In genomic region chr15:89828324-89829145, GRCh38 we compare ENCODE assay signal across 9 cellular contexts. TPM values are rescaled to one million over a fixed set of nuclear protein-coding genes. Genes with fewer than 3 reads are reported as not detected.
DNase-seq lines count a peak whose midpoint lies in the region; ATAC-seq and TF ChIP-seq lines count a peak whose summit lies in the region.
"Had no signal": no experiment of that assay in that cellular context is flagged by ENCODE, and none has a peak within 500 bp of the region (broad histone marks: within the 10 kb centered on the region; RNA-seq: fewer than 3 reads in every experiment).

No MANE protein-coding gene starts in this region.

- 27 to 41% methylated on average over 16 of the region's 16 CpGs for WGBS in heart right ventricle, 2 donors

- H3K4me1 ChIP-seq in heart right ventricle, result peaks cover 7 to 59% (median 17%) of the 10 kb centered on the region in 9 donors

- peak overlapping the region in 7 of 10 donors; percentile 11 to 72 (median 41) for H3K27ac ChIP-seq in heart right ventricle

- intact Hi-C loops in heart right ventricle (cut with DNase I), result loop anchor here in 1 of 10 donors (2.0 to 5.0 kb wide), 2 partner anchors 34 to 66 kb away; no protein-coding TSS in a partner anchor
- intact Hi-C loops in posterior vena cava (cut with DNase I), result no loop called here

- H3K27me3 ChIP-seq in heart right ventricle, result no peaks in the 10 kb centered on the region

- H3K4me3 ChIP-seq in heart right ventricle, result peak overlapping the region in 1 of 10 donors; percentile 18

- peaks cover 14% of the 10 kb centered on the region for H3K4me1 Mint-ChIP-seq in WTC11

- H3K9me3 ChIP-seq in heart right ventricle, result no peaks in the 10 kb centered on the region

- peak; percentile 65 for DNase-seq in Daoy (ENCODE audit: low read depth)
- DNase-seq in WTC11 (ENCODE audit: low spot score), result no peak
- DNase-seq in heart right ventricle, result peak; percentile 51 to 73
- DNase-seq in posterior vena cava (ENCODE audit: low spot score), result peak; percentile 91
- DNase-seq in activated T-cell treated with anti-CD3 and anti-CD28 coated beads for 4 hours, result no peak
- no peak for DNase-seq in NCI-H1105 (lab: John Stamatoyannopoulos, UW)

- peak; percentile 36 for ATAC-seq in WTC11
- peak; percentile 74 to 82 (median 78) for ATAC-seq in heart right ventricle
- ATAC-seq in GM21367 (IDR thresholded peaks at IDR 0.05; ENCODE audit: unreplicated experiment), result no peak
- ATAC-seq in HG03175 (IDR thresholded peaks at IDR 0.05; ENCODE audit: unreplicated experiment), result no peak

- H3K36me3 Mint-ChIP-seq in WTC11, result peaks cover 2% of the 10 kb centered on the region; the same call in 1 of the 2 replicates

- no peak overlapping the region for H3K27ac Mint-ChIP-seq in WTC11
- H3K27ac Mint-ChIP-seq: T-helper 1 cell treated with Interleukin-12 subunit alpha and Interleukin-12 subunit beta and Interleukin-4 antibody, amounts not matched to agents 30 μg/mL and 1 μg/mL, for 36 hours had no signal

- no peaks in the 10 kb centered on the region for H3K27me3 Mint-ChIP-seq in WTC11 (ENCODE audit: low read depth)

- peaks cover 0 to 23% (median 1%) of the 10 kb centered on the region in 9 donors for H3K36me3 ChIP-seq in heart right ventricle

- CTCF ChIA-PET in WTC11 (lab: Charles Lee), result interaction anchor here (0.5 to 4.1 kb wide), 5 partner anchors 45 to 415 kb away, joined by 3 to 26 read pairs (median 5); partner anchors contain the start of gene MESP2

- POLR2A ChIA-PET in WTC11 (lab: Charles Lee), result no interaction called here

- H3K9me3 Mint-ChIP-seq in WTC11, result no peaks in the 10 kb centered on the region
- H3K9me3 Mint-ChIP-seq: T-helper 1 cell treated with Interleukin-12 subunit alpha and Interleukin-12 subunit beta and Interleukin-4 antibody, amounts not matched to agents 30 μg/mL and 1 μg/mL, for 36 hours had no signal

- no peak overlapping the region for H3K4me3 Mint-ChIP-seq in WTC11
- H3K4me3 Mint-ChIP-seq: T-helper 1 cell treated with Interleukin-12 subunit alpha and Interleukin-12 subunit beta and Interleukin-4 antibody, amounts not matched to agents 30 μg/mL and 1 μg/mL, for 36 hours had no signal

- no peak for TF ChIP-seq CTCF in WTC11 (IDR thresholded peaks at IDR 0.05)
- peak in 2 of 9 donors; percentile 14 to 20 for TF ChIP-seq CTCF in heart right ventricle (IDR thresholded peaks at IDR 0.05)

TF ChIP-seq in WTC11, 78 proteins besides CTCF, POLR2A, EP300 and RAD21:
- no peak for TF ChIP-seq USF1 (CRISPR knock-in tag; IDR thresholded peaks at IDR 0.05)
- no peak for TF ChIP-seq NR2C2 (CRISPR knock-in tag; IDR thresholded peaks at IDR 0.05)
- 0 out of 2 replicates have a peak, but pooled peaks have one; percentile 14 for TF ChIP-seq FOXP1 (CRISPR knock-in tag; IDR thresholded peaks at IDR 0.05; ENCODE audit: borderline replicate concordance)
- no peak for TF ChIP-seq CREM (CRISPR knock-in tag; IDR thresholded peaks at IDR 0.05)

RNA-seq across cellular contexts. Expression of gene ANPEP, which starts 13.9 kb away (rescaled TPM):
- total RNA-seq in Daoy (2014; rRNA removed; shearing (Covaris generic)), result 24.3 and 31.5 TPM in 2 replicates
- total RNA-seq in WTC11 (2021) (3.5 to 5.8 TPM (median 4.0 TPM) in 3 replicates), heart right ventricle (10 to 100 TPM in 1 of 10 donors, 1 to 10 TPM in 8, under 1 TPM in 1; 0.77 to 17.8 (median 2.4) TPM), posterior vena cava (10 to 100 TPM; 22.2 to 73.8 TPM)
- 1 to 10 TPM; 6.1 to 9.9 TPM for polyA plus RNA-seq in heart right ventricle

RNA-seq across cellular contexts. Expression of gene MESP2, which starts 52.4 kb away (rescaled TPM):
- 0.29 and 0.54 TPM in 2 replicates for total RNA-seq in Daoy (2014; rRNA removed; shearing (Covaris generic))
- 0.66 to 1.0 TPM (median 0.68 TPM) in 3 replicates for total RNA-seq in WTC11 (2021)
- total RNA-seq in heart right ventricle, result under 1 TPM in 5 of 10 donors, not detected in 5; 0.21 to 0.52 (median 0.32) TPM
- polyA plus RNA-seq in heart right ventricle, result under 1 TPM; 0.04 to 0.73 TPM
- total RNA-seq in posterior vena cava, result under 1 TPM; 0.32 to 0.38 TPM

Comparison
In these comparisons a context has a peak if more than half of its experiments do, and no peak if none do; other contexts are left out.
1. DNase-seq: peak in Daoy (single experiment), heart right ventricle (2 of 2) and posterior vena cava (single experiment); none in WTC11 (single experiment), activated T-cell treated with anti-CD3 and anti-CD28 coated beads for 4 hours (single experiment) and NCI-H1105 (single experiment).
2. ATAC-seq: peak in WTC11 (single experiment) and heart right ventricle (8 of 8); none in GM21367 (single experiment) and HG03175 (single experiment).